ENCODE assay signal across 8 cellular contexts in the genomic region with DNA sequence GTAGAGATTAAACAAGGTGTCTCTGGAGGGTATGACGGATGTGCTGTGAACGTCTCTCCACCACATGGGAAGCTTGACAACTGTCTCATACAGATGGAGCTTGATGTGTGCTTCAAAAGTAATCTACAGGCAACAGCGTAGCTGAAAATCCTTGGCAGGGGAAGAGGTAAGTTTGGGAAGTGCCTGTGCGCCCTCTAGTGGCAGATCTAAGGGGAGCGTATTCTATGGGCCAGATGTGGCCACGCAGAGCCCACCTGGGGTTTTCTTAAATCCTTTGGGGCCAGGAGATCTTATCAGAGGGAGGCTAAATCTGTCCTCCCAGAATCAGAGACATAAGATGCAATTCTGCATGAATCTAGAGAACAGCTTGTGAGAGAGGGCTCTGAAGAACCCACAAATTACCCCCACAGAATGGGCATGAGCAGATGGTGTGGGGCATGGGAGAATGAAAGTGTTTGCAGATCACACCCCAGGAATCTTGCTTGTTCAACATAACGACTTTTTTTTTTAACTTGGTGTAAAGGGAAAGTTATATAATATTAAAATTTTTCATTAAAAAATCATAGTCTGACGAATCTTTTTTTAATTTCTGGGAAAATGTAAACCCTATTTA.
DNase-seq lines count a peak whose midpoint lies in the region; ATAC-seq and TF ChIP-seq lines count a peak whose summit lies in the region.

No MANE protein-coding gene starts in this region.

- peaks cover 4% of the 10 kb centered on the region for H3K4me1 Mint-ChIP-seq in activated naive CD4-positive, alpha-beta T cell treated with anti-CD3 and anti-CD28 coated beads for 36 hours (ENCODE audit: low read depth)
- H3K4me1 Mint-ChIP-seq in progenitor cell of endocrine pancreas (ENCODE audit: low read depth): no peaks in the 10 kb centered on the region

- H3K27me3 ChIP-seq in Karpas-422 (ENCODE audit: low read length) (no peaks in the 10 kb centered on the region), aorta (ENCODE audit: control insufficient read depth in 1 of 2, insufficient read depth in 2 of 2, low read length in 1 of 2) (no peaks in the 10 kb centered on the region)

- ATAC-seq in GM21360 (IDR thresholded peaks at IDR 0.05; ENCODE audit: unreplicated experiment) (peak; percentile 55), aorta (ENCODE audit: low FRiP score) (peak; percentile 87)

- H3K36me3 Mint-ChIP-seq in activated naive CD4-positive, alpha-beta T cell treated with anti-CD3 and anti-CD28 coated beads for 36 hours (ENCODE audit: low read depth): no peaks in the 10 kb centered on the region
- H3K36me3 Mint-ChIP-seq in progenitor cell of endocrine pancreas (ENCODE audit: insufficient read depth): no peaks in the 10 kb centered on the region

- DNase-seq in Caki2 (ENCODE audit: low read depth): peak; percentile 46
- peak; percentile 78 for DNase-seq in Karpas-422
- DNase-seq in SK-MEL-5 (ENCODE audit: low read depth, low spot score): peak; percentile 76
- DNase-seq in activated naive CD4-positive, alpha-beta T cell treated with anti-CD3 and anti-CD28 coated beads for 36 hours: peak; percentile 83
- DNase-seq in head of caudate nucleus: peak; percentile 21 to 82 (median 64)
- peak; percentile 43 for DNase-seq in progenitor cell of endocrine pancreas (ENCODE audit: low spot score, unreplicated experiment)
- DNase-seq in aorta: peak; percentile 69 to 79

- H3K27ac ChIP-seq in Karpas-422 (ENCODE audit: low read length): no peak overlapping the region
- no peak overlapping the region for H3K27ac ChIP-seq in aorta (ENCODE audit: low read depth in 1 of 2, low read length in 2 of 2)

- no peaks in the 10 kb centered on the region for H3K79me2 ChIP-seq in Karpas-422 (ENCODE audit: low read length)

- no peak overlapping the region for H3K4me3 Mint-ChIP-seq in activated naive CD4-positive, alpha-beta T cell treated with anti-CD3 and anti-CD28 coated beads for 36 hours
- no peak overlapping the region for H3K4me3 Mint-ChIP-seq in progenitor cell of endocrine pancreas (ENCODE audit: low read depth)

- WGBS in aorta, 2 donors: 14 to 17% methylated on average over 8 of the region's 8 CpGs

- H3K9ac ChIP-seq in Karpas-422 (ENCODE audit: low read length): no peak overlapping the region

- intact Hi-C loops in activated naive CD4-positive, alpha-beta T cell treated with anti-CD3 and anti-CD28 coated beads for 36 hours (cut with micrococcal nuclease): loop anchor here (1.0 to 5.0 kb wide), 3 partner anchors 13 to 737 kb away; no protein-coding TSS in a partner anchor
- intact Hi-C loops in head of caudate nucleus (cut with DNase I) (no loop called here), aorta (cut with DNase I) (loop anchor here in 1 of 2 donors (10.0 kb wide), 1 partner anchor 949 kb away; no protein-coding TSS in a partner anchor)

- H3K9me3 Mint-ChIP-seq in activated naive CD4-positive, alpha-beta T cell treated with anti-CD3 and anti-CD28 coated beads for 36 hours: no peaks in the 10 kb centered on the region
- no peaks in the 10 kb centered on the region for H3K9me3 Mint-ChIP-seq in progenitor cell of endocrine pancreas (ENCODE audit: low read depth)

- no peak overlapping the region for H2AFZ ChIP-seq in Karpas-422 (ENCODE audit: low read length)

- no peaks in the 10 kb centered on the region for H4K20me1 ChIP-seq in Karpas-422 (ENCODE audit: insufficient read depth, low read depth, low read length)

- CTCF ChIA-PET in activated naive CD4-positive, alpha-beta T cell treated with anti-CD3 and anti-CD28 coated beads for 36 hours (lab: Charles Lee): interaction anchor here (0.6 to 4.6 kb wide), 38 partner anchors 8 to 927 kb away, joined by 3 to 99 read pairs (median 4); partner anchors contain the start of gene MPP7

- H3K36me3 ChIP-seq in Karpas-422 (ENCODE audit: insufficient read depth, low read length) (no peaks in the 10 kb centered on the region), aorta (ENCODE audit: control insufficient read depth in 1 of 2, insufficient read depth in 2 of 2, low read length in 1 of 2) (no peaks in the 10 kb centered on the region)

- H3K4me1 ChIP-seq in Karpas-422 (ENCODE audit: low read length) (peaks cover 2% of the 10 kb centered on the region), aorta (ENCODE audit: control insufficient read depth in 1 of 2, insufficient read depth in 2 of 2, low read length in 2 of 2) (no peaks in the 10 kb centered on the region)

- no peak overlapping the region for H3K27ac Mint-ChIP-seq in activated naive CD4-positive, alpha-beta T cell treated with anti-CD3 and anti-CD28 coated beads for 36 hours
- no peak overlapping the region for H3K27ac Mint-ChIP-seq in progenitor cell of endocrine pancreas

- in situ Hi-C loops in Caki2 (cut with HindIII; ENCODE audit: low pct_unique_long_range_greater_than_20kb, low sequenced_read_pairs) (no loop called here), SK-MEL-5 (cut with HindIII; ENCODE audit: low pct_unique_long_range_greater_than_20kb, low sequenced_read_pairs) (no loop called here)

- no peaks in the 10 kb centered on the region for H3K9me2 ChIP-seq in Karpas-422 (replicated peaks; ENCODE audit: insufficient read depth, low read length)

- H3K4me3 ChIP-seq in Karpas-422 (ENCODE audit: low read length) (no peak overlapping the region), aorta (ENCODE audit: low read length in 2 of 2) (no peak overlapping the region)

- H3K4me2 ChIP-seq in Karpas-422 (ENCODE audit: low read depth, low read length, poor library complexity, severe bottlenecking): no peak overlapping the region

- no peaks in the 10 kb centered on the region for H3K9me3 ChIP-seq in Karpas-422 (ENCODE audit: low read length)
- H3K9me3 ChIP-seq in aorta (ENCODE audit: control insufficient read depth, low read length): no peaks in the 10 kb centered on the region

- no peaks in the 10 kb centered on the region for H3K27me3 Mint-ChIP-seq in activated naive CD4-positive, alpha-beta T cell treated with anti-CD3 and anti-CD28 coated beads for 36 hours (ENCODE audit: low read depth)
- H3K27me3 Mint-ChIP-seq in progenitor cell of endocrine pancreas: no peaks in the 10 kb centered on the region

- peak; percentile 96 for TF ChIP-seq CTCF in progenitor cell of endocrine pancreas (IDR thresholded peaks at IDR 0.05; ENCODE audit: unreplicated experiment)
